Comparison of ENCODE assay signal across 22 cellular contexts in the genomic region with DNA sequence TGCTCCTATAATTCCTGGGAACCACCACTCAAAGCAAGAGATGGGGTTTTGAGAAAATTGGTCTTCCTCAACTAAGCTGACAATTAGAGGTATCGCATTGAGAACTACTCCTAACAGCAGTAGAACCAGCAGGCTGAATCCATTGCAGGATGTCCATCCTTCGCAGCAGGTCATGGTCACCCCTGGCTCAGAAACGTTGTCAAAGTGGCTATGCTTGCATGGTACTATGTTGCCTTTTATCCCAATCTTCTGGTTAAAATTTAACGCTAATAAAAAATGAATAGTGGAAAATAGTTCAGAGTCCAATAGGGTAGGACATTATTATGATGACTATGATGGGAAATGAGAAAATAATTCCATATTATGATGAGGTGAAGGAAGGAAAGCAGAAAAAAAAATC. TPM values are rescaled to one million over a fixed set of nuclear protein-coding genes. Genes with fewer than 3 reads are reported as not detected.
DNase-seq lines count a peak whose midpoint lies in the region; ATAC-seq and TF ChIP-seq lines count a peak whose summit lies in the region.
"Had no signal": no experiment of that assay in that cellular context is flagged by ENCODE, and none has a peak within 500 bp of the region (broad histone marks: within the 10 kb centered on the region; RNA-seq: fewer than 3 reads in every experiment).

A gene with protein sequence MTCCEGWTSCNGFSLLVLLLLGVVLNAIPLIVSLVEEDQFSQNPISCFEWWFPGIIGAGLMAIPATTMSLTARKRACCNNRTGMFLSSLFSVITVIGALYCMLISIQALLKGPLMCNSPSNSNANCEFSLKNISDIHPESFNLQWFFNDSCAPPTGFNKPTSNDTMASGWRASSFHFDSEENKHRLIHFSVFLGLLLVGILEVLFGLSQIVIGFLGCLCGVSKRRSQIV (minus strand): TSS at position 212 of the 400 bp plus-strand sequence. CDS start 38 bp downstream, at position 174.

- POLR2A ChIA-PET in MCF 10A (lab: Yijun Ruan, JAX): interaction anchor here (0.6 to 2.8 kb wide), 9 partner anchors 8 to 1708 kb away, joined by 3 to 13 read pairs (median 3); a partner anchor contains a TSS

- H3K9me3 ChIP-seq in breast epithelium (no peaks in the 10 kb centered on the region), mucosa of descending colon (no peaks in the 10 kb centered on the region), prostate gland (no peaks in the 10 kb centered on the region)
- H3K9me3 ChIP-seq: SJSA1 had no signal

- TF ChIP-seq CTCF in MCF 10A (IDR thresholded peaks at IDR 0.05; ENCODE audit: unreplicated experiment) (no peak), breast epithelium (IDR thresholded peaks at IDR 0.05) (no peak), mucosa of descending colon (IDR thresholded peaks at IDR 0.05) (no peak), prostate gland (IDR thresholded peaks at IDR 0.05) (no peak)

- no peaks in the 10 kb centered on the region for H3K9me3 Mint-ChIP-seq in MCF 10A (ENCODE audit: unreplicated experiment)
- peaks cover 5 to 19% of the 10 kb centered on the region in 2 donors for H3K9me3 Mint-ChIP-seq in stimulated activated naive B cell treated with anti-CD40 and anti-IgM and Interleukin-4, amounts not matched to agents 10 μg/mL and 1 μg/mL and 100 μg/mL, for 72 hours
- H3K9me3 Mint-ChIP-seq: CD8-positive, alpha-beta T cell had no signal

- TF ChIP-seq POLR2A in breast epithelium (IDR thresholded peaks at IDR 0.05) (no peak), prostate gland (IDR thresholded peaks at IDR 0.05) (no peak)

- H3K4me3 Mint-ChIP-seq in MCF 10A (ENCODE audit: unreplicated experiment): no peak within 1 kb of the TSS
- no peak within 1 kb of the TSS for H3K4me3 Mint-ChIP-seq in stimulated activated naive B cell treated with anti-CD40 and anti-IgM and Interleukin-4, amounts not matched to agents 10 μg/mL and 1 μg/mL and 100 μg/mL, for 72 hours
- H3K4me3 Mint-ChIP-seq: CD8-positive, alpha-beta T cell had no signal

- CTCF ChIA-PET in MCF 10A (lab: Yijun Ruan, JAX): interaction anchor here (0.5 to 1.3 kb wide), 5 partner anchors 19 to 31 kb away, joined by 3 to 8 read pairs (median 3); no protein-coding TSS in a partner anchor

- H3K27ac ChIP-seq in breast epithelium (no peak within 1 kb of the TSS), caudate nucleus (ENCODE audit: low read depth, low read length) (peak within 1 kb of the TSS; percentile 6), prostate gland (no peak within 1 kb of the TSS)
- H3K27ac ChIP-seq: BLaER1 treated with 17β-estradiol and CSF1 and Interleukin-3, amounts not matched to agents 10 nM and 100 nM; KMS-11; RWPE1; SJSA1 had no signal

- H3K27me3 ChIP-seq in breast epithelium (no peaks in the 10 kb centered on the region), prostate gland (replicated peaks; ENCODE audit: insufficient read depth) (peaks cover 2% of the 10 kb centered on the region)
- H3K27me3 ChIP-seq: BLaER1 treated with 17β-estradiol and CSF1 and Interleukin-3, amounts not matched to agents 10 nM and 100 nM; SJSA1 had no signal

- BruUV-seq in MCF 10A (replicated peaks; lab: Mats Ljungman, UMichigan): no TSS peak

- WGBS in prostate gland: 86% methylated on average over 4 of the region's 4 CpGs

- peaks cover 23% of the 10 kb centered on the region for H3K4me1 Mint-ChIP-seq in MCF 10A (ENCODE audit: insufficient read depth, unreplicated experiment)
- peaks cover 0 to 9% of the 10 kb centered on the region in 2 donors for H3K4me1 Mint-ChIP-seq in stimulated activated naive B cell treated with anti-CD40 and anti-IgM and Interleukin-4, amounts not matched to agents 10 μg/mL and 1 μg/mL and 100 μg/mL, for 72 hours

- no peak within 1 kb of the TSS for H3K4me3 ChIP-seq in breast epithelium
- H3K4me3 ChIP-seq in mucosa of descending colon: no peak within 1 kb of the TSS
- no peak within 1 kb of the TSS for H3K4me3 ChIP-seq in prostate gland
- H3K4me3 ChIP-seq: BLaER1 treated with 17β-estradiol and CSF1 and Interleukin-3, amounts not matched to agents 10 nM and 100 nM; GM12878; SJSA1 had no signal

- H3K36me3 ChIP-seq in breast epithelium (no peaks in the 10 kb centered on the region), mucosa of descending colon (ENCODE audit: low read depth) (no peaks in the 10 kb centered on the region), prostate gland (no peaks in the 10 kb centered on the region)
- H3K36me3 ChIP-seq: BLaER1 treated with 17β-estradiol and CSF1 and Interleukin-3, amounts not matched to agents 10 nM and 100 nM; SJSA1 had no signal

- no peak for DNase-seq in MCF 10A (ENCODE audit: unreplicated experiment)
- no peak for DNase-seq in breast epithelium (ENCODE audit: low spot score in 2 of 2)
- DNase-seq in caudate nucleus (lab: John Stamatoyannopoulos, UW): no peak
- peak in 1 of 3 donors; percentile 17 for DNase-seq in mucosa of descending colon
- DNase-seq in stimulated activated naive B cell treated with anti-CD40 and anti-IgM and Interleukin-4, amounts not matched to agents 10 μg/mL and 1 μg/mL and 100 μg/mL, for 72 hours: no peak
- DNase-seq in prostate gland (ENCODE audit: low spot score): no peak
- DNase-seq: Calu3; CD8-positive, alpha-beta T cell; DMS53; H7; NCI-H1417; NCI-H187; NCI-H345; NCI-H524 treated with DMSO at 0.1 percent for 48 hours had no signal

- H3K27ac Mint-ChIP-seq in MCF 10A (ENCODE audit: low read depth, unreplicated experiment): peak within 1 kb of the TSS; percentile 86
- H3K27ac Mint-ChIP-seq in stimulated activated naive B cell treated with anti-CD40 and anti-IgM and Interleukin-4, amounts not matched to agents 10 μg/mL and 1 μg/mL and 100 μg/mL, for 72 hours: peak within 1 kb of the TSS; percentile 20
- H3K27ac Mint-ChIP-seq: CD8-positive, alpha-beta T cell had no signal

- H3K36me3 Mint-ChIP-seq in MCF 10A (ENCODE audit: insufficient read depth, unreplicated experiment): no peaks in the 10 kb centered on the region
- peaks cover 0 to 17% of the 10 kb centered on the region in 2 donors for H3K36me3 Mint-ChIP-seq in stimulated activated naive B cell treated with anti-CD40 and anti-IgM and Interleukin-4, amounts not matched to agents 10 μg/mL and 1 μg/mL and 100 μg/mL, for 72 hours
- H3K36me3 Mint-ChIP-seq: CD8-positive, alpha-beta T cell had no signal

- intact Hi-C loops in MCF 10A (cut with micrococcal nuclease): loop anchor here (2.0 kb wide), 1 partner anchor 54 kb away; a partner anchor contains a TSS
- intact Hi-C loops in breast epithelium (cut with DNase I; ENCODE audit: low total_unique reads): no loop called here
- intact Hi-C loops in mucosa of descending colon (cut with DNase I, micrococcal nuclease): no loop called here
- intact Hi-C loops in prostate gland (cut with DNase I): no loop called here

- H3K27me3 Mint-ChIP-seq in MCF 10A (ENCODE audit: insufficient read depth, unreplicated experiment): no peaks in the 10 kb centered on the region
- no peaks in the 10 kb centered on the region for H3K27me3 Mint-ChIP-seq in stimulated activated naive B cell treated with anti-CD40 and anti-IgM and Interleukin-4, amounts not matched to agents 10 μg/mL and 1 μg/mL and 100 μg/mL, for 72 hours

- ATAC-seq in mucosa of descending colon (peak; percentile 63), GM21737 (IDR thresholded peaks at IDR 0.05; ENCODE audit: unreplicated experiment) (no peak), GM21528 (IDR thresholded peaks at IDR 0.05; ENCODE audit: low FRiP score, unreplicated experiment) (no peak)
- ATAC-seq in stimulated activated naive B cell treated with anti-CD40 and anti-IgM and Interleukin-4, amounts not matched to agents 10 μg/mL and 1 μg/mL and 100 μg/mL, for 72 hours (replicated peaks): no peak
- ATAC-seq: CD8-positive, alpha-beta T cell; GM12878 had no signal

- H3K4me1 ChIP-seq in breast epithelium (no peaks in the 10 kb centered on the region), mucosa of descending colon (ENCODE audit: low read depth) (peaks cover 18% of the 10 kb centered on the region), prostate gland (replicated peaks) (no peaks in the 10 kb centered on the region)
- H3K4me1 ChIP-seq: SJSA1 had no signal

RNA-seq across cellular contexts. Expression of the gene that starts here (rescaled TPM):
- total RNA-seq in MCF 10A (2022): not detected in 2 replicates
- total RNA-seq in breast epithelium: not detected
- total RNA-seq in mucosa of descending colon: 10 to 100 TPM in 1 of 3 donors, 1 to 10 TPM in 2; 3.9 to 12.6 (median 9.1) TPM
- not detected for total RNA-seq in prostate gland
- total RNA-seq: A172; Calu3; CD8-positive, alpha-beta T cell; GM12878; H7; SJSA1 had no signal
